ENCODE assay signal across 10 cellular contexts in the genomic region with DNA sequence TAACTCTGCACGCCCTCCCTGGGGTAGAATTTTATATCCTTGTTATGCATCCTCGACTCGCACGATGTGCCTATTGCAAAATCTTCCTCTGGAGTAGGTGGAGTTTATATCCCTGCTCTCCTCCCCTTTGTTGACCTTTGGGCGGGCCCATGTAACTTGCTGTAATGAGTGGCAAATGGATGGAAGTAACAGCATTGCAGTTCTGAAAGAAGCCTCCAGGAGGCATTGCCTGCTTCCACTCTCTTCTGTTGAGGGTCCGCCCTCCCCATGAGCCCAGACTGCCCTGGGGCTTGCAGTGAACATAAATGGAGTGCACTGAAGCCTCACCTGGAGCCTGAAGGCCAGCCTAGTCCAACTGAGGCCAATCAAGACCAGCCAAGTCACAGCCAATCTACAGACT.
DNase-seq lines count a peak whose midpoint lies in the region; ATAC-seq and TF ChIP-seq lines count a peak whose summit lies in the region.
"Had no signal": no experiment of that assay in that cellular context is flagged by ENCODE, and none has a peak within 500 bp of the region (broad histone marks: within the 10 kb centered on the region; RNA-seq: fewer than 3 reads in every experiment).

No MANE protein-coding gene starts in this region.

- no peaks in the 10 kb centered on the region for H4K20me1 ChIP-seq in H9 (ENCODE audit: control insufficient read depth, insufficient read depth, insufficient read length)

- H3T11ph ChIP-seq in H9 (ENCODE audit: low read length) = no peak overlapping the region

- H2BK12ac ChIP-seq in H9 (ENCODE audit: insufficient read length, low read depth, low read length) = no peak overlapping the region

- no peak overlapping the region for H3K4ac ChIP-seq in H9 (ENCODE audit: low read depth, low read length)

- no TSS peak for BruUV-seq in Panc1 (replicated peaks; lab: Mats Ljungman, UMichigan)

- H2BK20ac ChIP-seq in H9 (ENCODE audit: low read depth, low read length, poor library complexity, severe bottlenecking) = no peak overlapping the region

- no peak overlapping the region for H4K8ac ChIP-seq in H9 (replicated peaks; ENCODE audit: insufficient read length, low read depth, low read length)

- no peak overlapping the region for H3K23ac ChIP-seq in H9 (ENCODE audit: insufficient read length, low read depth, low read length)

- no peaks in the 10 kb centered on the region for H3K23me2 ChIP-seq in H9 (ENCODE audit: insufficient read length, low read depth, low read length, poor library complexity, severe bottlenecking)

- in situ Hi-C loops in Panc1 (cut with HindIII; ENCODE audit: low pct_unique_long_range_greater_than_20kb, low sequenced_read_pairs) = no loop called here

- no CpG with 5 or more reads among the region's 6 CpGs for WGBS in H9 (ENCODE audit: extremely low coverage, insufficient read length, low lambda C conversion rate)

- H2BK15ac ChIP-seq in H9 (ENCODE audit: low read depth, low read length) = no peak overlapping the region

- H3K79me1 ChIP-seq in H9 (ENCODE audit: insufficient read depth, low read depth, low read length, poor library complexity, severe bottlenecking) = no peaks in the 10 kb centered on the region

- peak; percentile 77 for TF ChIP-seq CTCF in H9 (conservative IDR thresholded peaks at IDR 0.05)
- peak; percentile 35; the same call in 1 of the 2 replicates for TF ChIP-seq CTCF in Panc1 (IDR thresholded peaks at IDR 0.05)

- no peak overlapping the region for H2AFZ ChIP-seq in H9 (ENCODE audit: low read length)

- intact Hi-C loops in Panc1 (cut with micrococcal nuclease; ENCODE audit: unreplicated experiment) = no loop called here

- ATAC-seq in Panc1 (no peak), GM18861 (IDR thresholded peaks at IDR 0.05; ENCODE audit: unreplicated experiment) (no peak)
- ATAC-seq: body of pancreas had no signal

- peak; percentile 45 for DNase-seq in NCI-H2029 (lab: John Stamatoyannopoulos, UW)
- no peak for DNase-seq in NCI-H2029 treated with DMSO at 0.1 percent for 48 hours (lab: John Stamatoyannopoulos, UW)
- DNase-seq in H9 = peak; percentile 73
- no peak for DNase-seq in Panc1 (ENCODE audit: low read depth, low spot score)
- peak; percentile 3 to 19 for DNase-seq in lung microvascular endothelial cell (ENCODE audit: low read depth in 2 of 2)
- DNase-seq in NOMO-1 treated with dmso at 0.1 percent for 144 hours (lab: John Stamatoyannopoulos, UW; ENCODE audit: unreplicated experiment) = no peak
- no peak for DNase-seq in HK-2 (ENCODE audit: unreplicated experiment)
- DNase-seq: body of pancreas had no signal

- H3K4me3 Mint-ChIP-seq in H9 = no peak overlapping the region
- H3K4me3 Mint-ChIP-seq: T-helper 2 cell treated with Interferon-gamma antibody and Interleukin-4, amounts not matched to agents 5 μg/mL and 100 μg/mL, for 36 hours had no signal

- H3K27me3 Mint-ChIP-seq in H9 (ENCODE audit: low read depth) = peaks cover 7% of the 10 kb centered on the region

- no peaks in the 10 kb centered on the region for H3K36me3 Mint-ChIP-seq in H9 (ENCODE audit: insufficient read depth in 1 of 3, low read depth in 3 of 3)

- H3K9me3 Mint-ChIP-seq in H9 = no peaks in the 10 kb centered on the region
- H3K9me3 Mint-ChIP-seq: T-helper 2 cell treated with Interferon-gamma antibody and Interleukin-4, amounts not matched to agents 5 μg/mL and 100 μg/mL, for 36 hours had no signal

- H3K27ac Mint-ChIP-seq in H9 = no peak overlapping the region
- H3K27ac Mint-ChIP-seq: T-helper 2 cell treated with Interferon-gamma antibody and Interleukin-4, amounts not matched to agents 5 μg/mL and 100 μg/mL, for 36 hours had no signal

- H4K5ac ChIP-seq in H9 (ENCODE audit: insufficient read length, low read depth, low read length) = no peak overlapping the region

- H3K36me3 ChIP-seq in Panc1 (ENCODE audit: control insufficient read depth, insufficient read depth, low read length) = no peaks in the 10 kb centered on the region

- H3K4me1 Mint-ChIP-seq in H9 = peaks cover 20 to 26% of the 10 kb centered on the region in 2 experiments

- H3K27ac ChIP-seq in H9 (ENCODE audit: insufficient read length, low read depth, low read length) = no peak overlapping the region
- H3K27ac ChIP-seq in Panc1 (ENCODE audit: low read length) = no peak overlapping the region
- H3K27ac ChIP-seq: body of pancreas had no signal

- no peak overlapping the region for H3K4me3 ChIP-seq in Panc1 (ENCODE audit: low read depth in 2 of 2, low read length in 2 of 2)
- H3K4me3 ChIP-seq: body of pancreas had no signal

- no peak overlapping the region for H3K14ac ChIP-seq in H9 (ENCODE audit: insufficient read depth, low read length)

- no peak overlapping the region for H4K91ac ChIP-seq in H9 (ENCODE audit: insufficient read length, low read depth, low read length)

- no peak overlapping the region for H2BK120ac ChIP-seq in H9 (ENCODE audit: low read depth, low read length, poor library complexity, severe bottlenecking)

- H3K9ac ChIP-seq in H9 (ENCODE audit: extremely low read depth, insufficient read length, low read length) = no peak overlapping the region

- no peaks in the 10 kb centered on the region for H3K4me1 ChIP-seq in H9 (ENCODE audit: insufficient read depth, low read length)
- no peaks in the 10 kb centered on the region for H3K4me1 ChIP-seq in Panc1 (ENCODE audit: control insufficient read depth, insufficient read depth, low read length)
- H3K4me1 ChIP-seq: body of pancreas had no signal

- H3K27me3 ChIP-seq in H9 (ENCODE audit: insufficient read depth, low read length) = no peaks in the 10 kb centered on the region
- H3K27me3 ChIP-seq in Panc1 (ENCODE audit: control insufficient read depth, insufficient read depth, low read length) = peaks cover 3% of the 10 kb centered on the region; the same call in 1 of the 2 replicates
- H3K27me3 ChIP-seq: body of pancreas had no signal

- H3K9me3 ChIP-seq in H9 (ENCODE audit: control insufficient read depth, low read depth, low read length) (no peaks in the 10 kb centered on the region), Panc1 (ENCODE audit: control insufficient read depth, insufficient read depth, low read depth, low read length) (no peaks in the 10 kb centered on the region)
- H3K9me3 ChIP-seq: body of pancreas had no signal

- no peaks in the 10 kb centered on the region for H3K79me2 ChIP-seq in H9 (ENCODE audit: insufficient read depth, low read length)

- CTCF ChIA-PET in Panc1 (lab: Charles Lee) = no interaction called here

- no peak overlapping the region for H3K4me2 ChIP-seq in H9 (ENCODE audit: insufficient read depth, insufficient read length, low read length)

- no peak overlapping the region for H2AK5ac ChIP-seq in H9 (ENCODE audit: insufficient read length, low read length)

- H3K18ac ChIP-seq in H9 (ENCODE audit: insufficient read length, low read depth, low read length) = no peak overlapping the region

- H3K56ac ChIP-seq in H9 (ENCODE audit: insufficient read length, low read depth, low read length) = no peak overlapping the region

- POLR2A ChIA-PET in Panc1 (lab: Charles Lee) = no interaction called here

- H2BK5ac ChIP-seq in H9 (ENCODE audit: insufficient read length, low read length) = no peak overlapping the region

Comparison
In these comparisons a context has a peak if more than half of its experiments do, and no peak if none do; other contexts are left out.
1. DNase-seq: peak in NCI-H2029 (single experiment), H9 (single experiment) and lung microvascular endothelial cell (2 of 2); none in NCI-H2029 treated with DMSO at 0.1 percent for 48 hours (single experiment), Panc1 (single experiment), NOMO-1 treated with dmso at 0.1 percent for 144 hours (single experiment) and HK-2 (single experiment).